Comparison of ENCODE assay signal across 12 cellular contexts in the genomic region with DNA sequence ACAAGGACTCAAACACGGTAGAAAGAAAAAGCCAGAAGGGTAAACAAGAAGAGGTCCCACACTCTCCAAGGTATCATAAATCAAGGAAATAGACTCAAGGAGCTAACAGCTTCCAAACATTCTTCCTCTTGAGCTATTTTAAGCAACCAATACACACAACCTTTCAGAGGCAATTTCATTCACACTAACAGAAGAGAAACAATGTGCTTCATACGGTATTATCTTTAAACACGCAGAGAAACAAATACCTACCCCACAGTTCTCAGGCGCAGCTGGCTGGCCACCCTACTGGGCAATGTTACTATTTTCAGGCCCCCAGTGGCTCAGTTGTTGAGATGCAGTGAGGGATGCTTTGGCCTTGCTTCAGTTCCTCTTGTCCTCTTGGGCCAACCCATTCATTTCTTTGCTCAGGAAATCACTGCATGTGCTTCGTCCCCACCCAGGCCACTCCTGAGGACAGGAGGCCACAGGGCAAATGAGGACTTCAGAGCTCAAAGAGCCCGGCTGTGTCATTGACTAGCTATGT. TPM values are rescaled to one million over a fixed set of nuclear protein-coding genes. Genes with fewer than 3 reads are reported as not detected.
DNase-seq lines count a peak whose midpoint lies in the region; ATAC-seq, FAIRE-seq and TF ChIP-seq lines count a peak whose summit lies in the region.
"Had no signal": no experiment of that assay in that cellular context is flagged by ENCODE, and none has a peak within 500 bp of the region (broad histone marks: within the 10 kb centered on the region; RNA-seq: fewer than 3 reads in every experiment).

No MANE protein-coding gene starts in this region.

- 83% methylated on average over 6 of the region's 6 CpGs for WGBS in HepG2 (ENCODE audit: low lambda C conversion rate)

- no peak overlapping the region for H3K4me3 ChIP-seq in HUES48 (ENCODE audit: low read depth, low read length)
- no peak overlapping the region for H3K4me3 ChIP-seq in HepG2 (replicated peaks in 1 of 3; ENCODE audit: insufficient read depth in 1 of 3, low read depth in 2 of 3, low read length in 3 of 3)
- H3K4me3 ChIP-seq in tibial artery = no peak overlapping the region
- H3K4me3 ChIP-seq in WERI-Rb-1 (ENCODE audit: low read depth, low read length) = no peak overlapping the region

- H3K27ac ChIP-seq in HUES48 (ENCODE audit: low read depth, low read length) (peak overlapping the region; percentile 74), HepG2 (ENCODE audit: extremely low read length, insufficient read depth, low read length) (no peak overlapping the region), tibial artery (peak overlapping the region; percentile 81 to 90), WERI-Rb-1 (no peak overlapping the region)
- H3K27ac ChIP-seq: HL-60 had no signal

- no peaks in the 10 kb centered on the region for H4K20me1 ChIP-seq in HepG2 (ENCODE audit: insufficient read depth, low read length)

- CTCF ChIA-PET in HepG2 (lab: Yijun Ruan, JAX; ENCODE audit: low intra/inter-chr PET ratio, low total read pairs) = no interaction called here

- in situ Hi-C loops in HepG2 (cut with HindIII; ENCODE audit: extremely low pct_ligation_motif_present, low pct_unique_long_range_greater_than_20kb) = no loop called here

- no peak overlapping the region for H2AFZ ChIP-seq in HepG2 (ENCODE audit: low read length)

- no peak for FAIRE-seq in HepG2 (lab: Jason Lieb, UNC)

- TF ChIP-seq EP300 in HepG2 (IDR thresholded peaks at IDR 0.05; ENCODE audit: low read depth in 2 of 2, low read length in 2 of 2) (no peak), HepG2 (CRISPR knock-in tag; IDR thresholded peaks at IDR 0.05; ENCODE audit: borderline replicate concordance) (no peak)

- TF ChIP-seq RAD21 in HepG2 (CRISPR knock-in tag; IDR thresholded peaks at IDR 0.05) = no peak

- TF ChIP-seq CTCF in HepG2 (CRISPR knock-in tag; IDR thresholded peaks at IDR 0.05) = no peak
- TF ChIP-seq CTCF in tibial artery (IDR thresholded peaks at IDR 0.05) = peak; percentile 17 to 32
- no peak for TF ChIP-seq CTCF in WERI-Rb-1 (IDR thresholded peaks at IDR 0.05; ENCODE audit: low read depth, low read length)

- peaks cover 89% of the 10 kb centered on the region for H3K79me2 ChIP-seq in HepG2 (ENCODE audit: insufficient read depth, low read length)

- no peak for TF ChIP-seq POLR2A in HepG2 (IDR thresholded peaks at IDR 0.05; ENCODE audit: insufficient read depth in 1 of 2, low read depth in 2 of 2, low read length in 2 of 2)

- H3K4me1 ChIP-seq in HUES48 (ENCODE audit: control insufficient read depth, insufficient read depth, low read length) (peaks cover 5% of the 10 kb centered on the region; the same call in 1 of the 2 replicates), HepG2 (ENCODE audit: insufficient read depth, low read length) (peaks cover 99% of the 10 kb centered on the region), tibial artery (peaks cover 0 to 80% (median 35%) of the 10 kb centered on the region in 4 donors)

- no peaks in the 10 kb centered on the region for H3K36me3 ChIP-seq in HUES48 (ENCODE audit: control insufficient read depth, insufficient read depth, low read length)
- H3K36me3 ChIP-seq in HepG2 (replicated peaks in 1 of 2; ENCODE audit: control insufficient read depth in 1 of 2, insufficient read depth in 2 of 2, low read length in 2 of 2) = no peaks in the 10 kb centered on the region
- H3K36me3 ChIP-seq in tibial artery = no peaks in the 10 kb centered on the region
- H3K36me3 ChIP-seq in WERI-Rb-1 = no peaks in the 10 kb centered on the region

- ATAC-seq in HepG2 = no peak

- H3K9ac ChIP-seq in HUES48 (ENCODE audit: low read depth, low read length) (no peak overlapping the region), HepG2 (ENCODE audit: insufficient read depth, low read depth, low read length) (no peak overlapping the region)

- intact Hi-C loops in HepG2 (cut with micrococcal nuclease; ENCODE audit: unreplicated experiment) = no loop called here
- intact Hi-C loops in tibial artery (cut with DNase I; ENCODE audit: low total_unique reads) = loop anchor here (5.0 kb wide), 1 partner anchor 75 kb away; no protein-coding TSS in a partner anchor

- no TSS peak for BruUV-seq in HepG2 (replicated peaks; lab: Mats Ljungman, UMichigan)

- H3K4me2 ChIP-seq in HepG2 (ENCODE audit: low read depth, low read length) = no peak overlapping the region

- DNase-seq in brain pericyte (ENCODE audit: low read depth, low spot score) = peak; percentile 32
- no peak for DNase-seq in HepG2 (ENCODE audit: low spot score)
- peak; percentile 66 to 87 for DNase-seq in tibial artery
- no peak for DNase-seq in pons (ENCODE audit: low spot score)
- DNase-seq in NCI-H1105 treated with DMSO at 0.1 percent for 48 hours (lab: John Stamatoyannopoulos, UW) = no peak
- DNase-seq in NCI-H226 = no peak
- no peak for DNase-seq in WERI-Rb-1
- DNase-seq: activated CD8-positive, alpha-beta memory T cell treated with anti-CD3 and anti-CD28 coated beads, Interleukin-2, amount 50 U/mL, for 48 hours; effector memory CD4-positive, alpha-beta T cell; NCI-H510A treated with DMSO at 0.1 percent for 48 hours had no signal

- no peaks in the 10 kb centered on the region for H3K9me3 ChIP-seq in HUES48 (ENCODE audit: control insufficient read depth, insufficient read depth, low read length)
- no peaks in the 10 kb centered on the region for H3K9me3 ChIP-seq in HepG2 (ENCODE audit: low read length)
- H3K9me3 ChIP-seq in tibial artery = no peaks in the 10 kb centered on the region
- no peaks in the 10 kb centered on the region for H3K9me3 ChIP-seq in WERI-Rb-1 (ENCODE audit: severe bottlenecking)

- H3K27me3 ChIP-seq in HUES48 (ENCODE audit: control insufficient read depth, insufficient read depth, low read length) (no peaks in the 10 kb centered on the region), HepG2 (ENCODE audit: control insufficient read depth in 1 of 2, insufficient read depth in 2 of 2, low read length in 2 of 2) (no peaks in the 10 kb centered on the region), tibial artery (no peaks in the 10 kb centered on the region), WERI-Rb-1 (ENCODE audit: insufficient read depth, low read depth, severe bottlenecking) (no peaks in the 10 kb centered on the region)

- POLR2A ChIA-PET in HepG2 (lab: Yijun Ruan, JAX) = interaction anchor here (4.3 kb wide), 1 partner anchor 15 kb away, joined by 24 read pairs; the partner anchor contains the start of gene ABTB2

TF ChIP-seq in HepG2, 621 proteins besides CTCF, POLR2A, EP300 and RAD21 (continues in another document):
- TF ChIP-seq GFI1 (CRISPR knock-in tag; IDR thresholded peaks at IDR 0.05; ENCODE audit: borderline replicate concordance) (peak; percentile 86), THRA (CRISPR knock-in tag; IDR thresholded peaks at IDR 0.05; ENCODE audit: borderline replicate concordance) (peak; percentile 73; the same call in 1 of the 2 replicates), ZBTB20 (CRISPR knock-in tag; IDR thresholded peaks at IDR 0.05; ENCODE audit: borderline replicate concordance, low read depth) (no peak), ZNF891 (CRISPR knock-in tag; IDR thresholded peaks at IDR 0.05) (no peak), GTF3A (CRISPR knock-in tag; conservative IDR thresholded peaks at IDR 0.05) (no peak), REPIN1 (CRISPR knock-in tag; IDR thresholded peaks at IDR 0.05; ENCODE audit: borderline replicate concordance, low read depth) (no peak), RFX5 (IDR thresholded peaks at IDR 0.05; ENCODE audit: low read depth, low read length) (no peak), ZSCAN20 (CRISPR knock-in tag; IDR thresholded peaks at IDR 0.05; ENCODE audit: borderline replicate concordance) (no peak), HMG20A (CRISPR knock-in tag; IDR thresholded peaks at IDR 0.05; ENCODE audit: borderline replicate concordance) (peak; percentile 31; the same call in 1 of the 2 replicates), PTBP1 (IDR thresholded peaks at IDR 0.05; ENCODE audit: low read depth, low read length, poor library complexity, severe bottlenecking) (no peak), SMC3 (IDR thresholded peaks at IDR 0.05; ENCODE audit: low read length) (no peak)

RNA-seq across cellular contexts. Expression of gene ABTB2, which starts 15.7 kb away (rescaled TPM):
- total RNA-seq in HepG2 (2016; rRNA removed; fragmentation: Illumina TruSeq; extraction: Trizol) = 5.1 TPM in 2 replicates
- 3.3 and 3.4 TPM in 2 replicates for total RNA-seq in HepG2 (2016; cell fraction: cytosol; rRNA removed; fragmentation: Illumina TruSeq; extraction: Trizol; ENCODE audit: low read depth)
- total RNA-seq in HepG2 (2016; cell fraction: insoluble cytoplasmic fraction; rRNA removed; fragmentation: Illumina TruSeq; extraction: Trizol) = 4.1 and 4.8 TPM in 2 replicates
- 2.0 and 2.1 TPM in 2 replicates for total RNA-seq in HepG2 (2016; cell fraction: membrane; rRNA removed; fragmentation: Illumina TruSeq; extraction: Trizol)
- 6.9 and 8.5 TPM in 2 replicates for total RNA-seq in HepG2 (2016; cell fraction: nucleus; rRNA removed; fragmentation: Illumina TruSeq; extraction: Trizol)
- 12.6 and 15.4 TPM in 2 replicates for polyA plus RNA-seq in HepG2 (2011; rRNA removed)
- 6.3 and 10.5 TPM in 2 replicates for polyA plus RNA-seq in HepG2 (2011; cell fraction: cytosol; rRNA removed)
- 33.6 and 53.2 TPM in 2 replicates for polyA plus RNA-seq in HepG2 (2011; cell fraction: nucleus; rRNA removed)
- polyA plus RNA-seq in HepG2 (2012) = 9.3 and 13.3 TPM in 2 replicates
- polyA plus RNA-seq in HepG2 (2016; cell fraction: cytosol; fragmentation: Illumina TruSeq; extraction: Trizol; ENCODE audit: low read depth) = 0.42 and 0.49 TPM in 2 replicates
- polyA plus RNA-seq in HepG2 (2016; cell fraction: insoluble cytoplasmic fraction; fragmentation: Illumina TruSeq; extraction: Trizol; ENCODE audit: low read depth) = 6.6 and 8.1 TPM in 2 replicates
- 1.2 and 1.6 TPM in 2 replicates for polyA plus RNA-seq in HepG2 (2016; cell fraction: membrane; fragmentation: Illumina TruSeq; extraction: Trizol; ENCODE audit: low read depth)
- polyA plus RNA-seq in HepG2 (2016; cell fraction: nucleus; fragmentation: Illumina TruSeq; extraction: Trizol; ENCODE audit: insufficient read depth, low read depth) = 14.1 and 15.1 TPM in 2 replicates
- 2.9 and 21.3 TPM in 2 replicates for polyA minus RNA-seq in HepG2 (2011; rRNA and poly(A)+ RNA removed; ENCODE audit: low replicate concordance)
- polyA minus RNA-seq in HepG2 (2011; cell fraction: cytosol; rRNA and poly(A)+ RNA removed) = 7.5 and 8.7 TPM in 2 replicates
- 12.9 and 21.4 TPM in 2 replicates for polyA minus RNA-seq in HepG2 (2011; cell fraction: nucleus; rRNA and poly(A)+ RNA removed)

Comparison
In these comparisons a context has a peak if more than half of its experiments do, and no peak if none do; other contexts are left out.
1. H3K27ac ChIP-seq: peak in HUES48 (single experiment) and tibial artery (2 of 2); none in HepG2 (single experiment) and WERI-Rb-1 (single experiment).
2. DNase-seq: peak in brain pericyte (single experiment) and tibial artery (2 of 2); none in HepG2 (single experiment), pons (single experiment), NCI-H1105 treated with DMSO at 0.1 percent for 48 hours (single experiment), NCI-H226 (single experiment) and WERI-Rb-1 (single experiment).
3. CTCF ChIP-seq: peak in tibial artery (2 of 2); none in HepG2 (single experiment) and WERI-Rb-1 (single experiment).